32 cellular contexts compared by ENCODE assay signal in genomic region chr1:201365251-201365650, GRCh38. TPM values are rescaled to one million over a fixed set of nuclear protein-coding genes. Genes with fewer than 3 reads are reported as not detected.
"Had no signal": no experiment of that assay in that cellular context is flagged by ENCODE, and none has a peak within 500 bp of the region (broad histone marks: within the 10 kb centered on the region; RNA-seq: fewer than 3 reads in every experiment).

No MANE protein-coding gene starts in this region.

- H3K36me3 Mint-ChIP-seq: activated CD4-positive, alpha-beta memory T cell treated with anti-CD3 and anti-CD28 coated beads for 36 hours; activated naive CD8-positive, alpha-beta T cell treated with anti-CD3 and anti-CD28 coated beads for 36 hours; brain; naive B cell; neural progenitor cell; type B pancreatic cell had no signal

- H3K4me3 ChIP-seq: adrenal gland, ascending aorta, esophagus squamous epithelium, neural progenitor cell, right lobe of liver, vagina had no signal

- H3K36me3 ChIP-seq: adrenal gland, ascending aorta, esophagus squamous epithelium, neural progenitor cell, right lobe of liver, vagina had no signal

- H3K9me3 Mint-ChIP-seq: activated CD4-positive, alpha-beta memory T cell treated with anti-CD3 and anti-CD28 coated beads for 36 hours; activated CD4-positive, alpha-beta T cell treated with anti-CD3 and anti-CD28 coated beads, Interleukin-2, amount 10 ng/mL, durations not matched to agents 24 days and 14 days; activated naive CD4-positive, alpha-beta T cell treated with anti-CD3 and anti-CD28 coated beads for 36 hours; activated naive CD8-positive, alpha-beta T cell treated with anti-CD3 and anti-CD28 coated beads for 36 hours; activated T-helper 1 cell treated with anti-CD3 and anti-CD28 coated beads, Interleukin-12 subunit alpha, Interleukin-12 subunit beta, Interleukin-2, Interleukin-4 antibody, amounts not matched to agents 30 ng/mL and 10 ng/mL and 1 ng/mL, durations not matched to agents 14 hours and 24 hours and 36 hours; brain; mesothelial cell of epicardium; naive B cell; neural progenitor cell; stimulated activated naive CD8-positive, alpha-beta T cell treated with anti-CD3 and anti-CD28 coated beads, Interleukin-15, Interleukin-2, amounts not matched to agents 100 ng/mL and 50 ng/mL, for 24 hours; type B pancreatic cell had no signal

- H3K9me3 ChIP-seq: adrenal gland, ascending aorta, esophagus squamous epithelium, right lobe of liver, vagina had no signal

- H3K27me3 ChIP-seq: adrenal gland, ascending aorta, neural progenitor cell, right lobe of liver, vagina had no signal

- H3K27ac Mint-ChIP-seq: activated CD4-positive, alpha-beta memory T cell treated with anti-CD3 and anti-CD28 coated beads for 36 hours; activated CD4-positive, alpha-beta T cell treated with anti-CD3 and anti-CD28 coated beads, Interleukin-2, amount 10 ng/mL, durations not matched to agents 24 days and 14 days; activated naive CD4-positive, alpha-beta T cell treated with anti-CD3 and anti-CD28 coated beads for 36 hours; activated naive CD8-positive, alpha-beta T cell treated with anti-CD3 and anti-CD28 coated beads for 36 hours; activated T-helper 1 cell treated with anti-CD3 and anti-CD28 coated beads, Interleukin-12 subunit alpha, Interleukin-12 subunit beta, Interleukin-2, Interleukin-4 antibody, amounts not matched to agents 30 ng/mL and 10 ng/mL and 1 ng/mL, durations not matched to agents 14 hours and 24 hours and 36 hours; mesothelial cell of epicardium; naive B cell; neural progenitor cell; stimulated activated naive CD8-positive, alpha-beta T cell treated with anti-CD3 and anti-CD28 coated beads, Interleukin-15, Interleukin-2, amounts not matched to agents 100 ng/mL and 50 ng/mL, for 24 hours; T-helper 17 cell; type B pancreatic cell had no signal

- H3K27me3 Mint-ChIP-seq: activated CD4-positive, alpha-beta T cell treated with anti-CD3 and anti-CD28 coated beads, Interleukin-2, amount 10 ng/mL, durations not matched to agents 24 days and 14 days had no signal

- H3K4me3 Mint-ChIP-seq: activated CD4-positive, alpha-beta memory T cell treated with anti-CD3 and anti-CD28 coated beads for 36 hours; activated CD4-positive, alpha-beta T cell treated with anti-CD3 and anti-CD28 coated beads, Interleukin-2, amount 10 ng/mL, durations not matched to agents 24 days and 14 days; activated naive CD4-positive, alpha-beta T cell treated with anti-CD3 and anti-CD28 coated beads for 36 hours; activated naive CD8-positive, alpha-beta T cell treated with anti-CD3 and anti-CD28 coated beads for 36 hours; activated T-helper 1 cell treated with anti-CD3 and anti-CD28 coated beads, Interleukin-12 subunit alpha, Interleukin-12 subunit beta, Interleukin-2, Interleukin-4 antibody, amounts not matched to agents 30 ng/mL and 10 ng/mL and 1 ng/mL, durations not matched to agents 14 hours and 24 hours and 36 hours; brain; mesothelial cell of epicardium; neural progenitor cell; stimulated activated naive CD8-positive, alpha-beta T cell treated with anti-CD3 and anti-CD28 coated beads, Interleukin-15, Interleukin-2, amounts not matched to agents 100 ng/mL and 50 ng/mL, for 24 hours; T-helper 17 cell; type B pancreatic cell had no signal

- ATAC-seq: right lobe of liver, T-helper 17 cell had no signal

- H3K4me1 Mint-ChIP-seq: activated CD4-positive, alpha-beta T cell treated with anti-CD3 and anti-CD28 coated beads, Interleukin-2, amount 10 ng/mL, durations not matched to agents 24 days and 14 days; activated naive CD8-positive, alpha-beta T cell treated with anti-CD3 and anti-CD28 coated beads for 36 hours; naive B cell; T-helper 17 cell had no signal

- DNase-seq: activated CD4-positive, alpha-beta memory T cell treated with anti-CD3 and anti-CD28 coated beads for 36 hours; activated CD4-positive, alpha-beta T cell treated with anti-CD3 and anti-CD28 coated beads, Interleukin-2, amount 10 ng/mL, durations not matched to agents 24 days and 14 days; activated CD4-positive, CD25-positive, alpha-beta regulatory T cell treated with anti-CD3 and anti-CD28 coated beads, Interleukin-2, amount 50 U/mL, for 72 hours; activated CD8-positive, alpha-beta memory T cell treated with anti-CD3 and anti-CD28 coated beads, Interleukin-2, amount 50 U/mL, for 4 hours; activated effector memory CD4-positive, alpha-beta T cell treated with anti-CD3 and anti-CD28 coated beads, Interleukin-2, amount 50 U/mL, for 16 hours; activated naive CD4-positive, alpha-beta T cell treated with anti-CD3 and anti-CD28 coated beads for 36 hours; activated naive CD8-positive, alpha-beta T cell treated with anti-CD3 and anti-CD28 coated beads for 36 hours; activated T-cell treated with anti-CD3 and anti-CD28 coated beads, Interleukin-2, amount 50 U/mL, for 1 hour; adrenal gland; central memory CD4-positive, alpha-beta T cell; dermis blood vessel endothelial cell; effector CD4-positive, alpha-beta T cell; esophagus squamous epithelium; foreskin melanocyte; naive B cell; stimulated activated CD4-positive, alpha-beta T cell treated with anti-CD3 and anti-CD28 coated beads, Interleukin-12 subunit alpha, Interleukin-12 subunit beta, amount 100 ng/mL, for 4 hours; stimulated activated CD4-positive, alpha-beta T cell treated with anti-CD3 and anti-CD28 coated beads, Interleukin-4, amount 100 ng/mL, for 1 hour; SW 1271; T-helper 17 cell; T1000 had no signal

- H3K4me1 ChIP-seq: adrenal gland, ascending aorta, right lobe of liver, vagina had no signal

- H3K27ac ChIP-seq: adrenal gland, ascending aorta, esophagus squamous epithelium, neural progenitor cell, right lobe of liver, vagina had no signal

RNA-seq across cellular contexts. Expression of gene TNNT2, which starts 12.2 kb away (rescaled TPM):
- total RNA-seq: activated CD4-positive, alpha-beta memory T cell treated with anti-CD3 and anti-CD28 coated beads for 36 hours; activated CD4-positive, alpha-beta T cell treated with anti-CD3 and anti-CD28 coated beads, Interleukin-2, amount 10 ng/mL, durations not matched to agents 24 days and 14 days; activated CD8-positive, alpha-beta memory T cell treated with anti-CD3 and anti-CD28 coated beads for 36 hours; activated naive CD4-positive, alpha-beta T cell treated with anti-CD3 and anti-CD28 coated beads for 36 hours; activated naive CD8-positive, alpha-beta T cell treated with anti-CD3 and anti-CD28 coated beads for 36 hours; activated T-helper 1 cell treated with anti-CD3 and anti-CD28 coated beads, Interleukin-12 subunit alpha, Interleukin-12 subunit beta, Interleukin-2, Interleukin-4 antibody, amounts not matched to agents 30 ng/mL and 10 ng/mL and 1 ng/mL, durations not matched to agents 14 hours and 24 hours and 36 hours; ascending aorta; dermis blood vessel endothelial cell; T-helper 17 cell had no signal

RNA-seq across cellular contexts. Expression of gene LAD1, which starts 33.9 kb away (rescaled TPM):
- total RNA-seq: activated CD4-positive, alpha-beta memory T cell treated with anti-CD3 and anti-CD28 coated beads for 36 hours; activated CD4-positive, alpha-beta T cell treated with anti-CD3 and anti-CD28 coated beads, Interleukin-2, amount 10 ng/mL, durations not matched to agents 24 days and 14 days; activated CD8-positive, alpha-beta memory T cell treated with anti-CD3 and anti-CD28 coated beads for 36 hours; activated naive CD4-positive, alpha-beta T cell treated with anti-CD3 and anti-CD28 coated beads for 36 hours; activated naive CD8-positive, alpha-beta T cell treated with anti-CD3 and anti-CD28 coated beads for 36 hours; activated T-helper 1 cell treated with anti-CD3 and anti-CD28 coated beads, Interleukin-12 subunit alpha, Interleukin-12 subunit beta, Interleukin-2, Interleukin-4 antibody, amounts not matched to agents 30 ng/mL and 10 ng/mL and 1 ng/mL, durations not matched to agents 14 hours and 24 hours and 36 hours; T-helper 17 cell had no signal

RNA-seq across cellular contexts. Expression of gene TNNI1, which starts 56.3 kb away (rescaled TPM):
- total RNA-seq: activated CD4-positive, alpha-beta memory T cell treated with anti-CD3 and anti-CD28 coated beads for 36 hours; activated CD4-positive, alpha-beta T cell treated with anti-CD3 and anti-CD28 coated beads, Interleukin-2, amount 10 ng/mL, durations not matched to agents 24 days and 14 days; activated CD8-positive, alpha-beta memory T cell treated with anti-CD3 and anti-CD28 coated beads for 36 hours; activated naive CD4-positive, alpha-beta T cell treated with anti-CD3 and anti-CD28 coated beads for 36 hours; activated naive CD8-positive, alpha-beta T cell treated with anti-CD3 and anti-CD28 coated beads for 36 hours; activated T-helper 1 cell treated with anti-CD3 and anti-CD28 coated beads, Interleukin-12 subunit alpha, Interleukin-12 subunit beta, Interleukin-2, Interleukin-4 antibody, amounts not matched to agents 30 ng/mL and 10 ng/mL and 1 ng/mL, durations not matched to agents 14 hours and 24 hours and 36 hours; ascending aorta; dermis blood vessel endothelial cell; esophagus squamous epithelium; glomerular endothelial cell; lower leg skin; T-helper 17 cell; vagina had no signal
